In the genomic region with DNA sequence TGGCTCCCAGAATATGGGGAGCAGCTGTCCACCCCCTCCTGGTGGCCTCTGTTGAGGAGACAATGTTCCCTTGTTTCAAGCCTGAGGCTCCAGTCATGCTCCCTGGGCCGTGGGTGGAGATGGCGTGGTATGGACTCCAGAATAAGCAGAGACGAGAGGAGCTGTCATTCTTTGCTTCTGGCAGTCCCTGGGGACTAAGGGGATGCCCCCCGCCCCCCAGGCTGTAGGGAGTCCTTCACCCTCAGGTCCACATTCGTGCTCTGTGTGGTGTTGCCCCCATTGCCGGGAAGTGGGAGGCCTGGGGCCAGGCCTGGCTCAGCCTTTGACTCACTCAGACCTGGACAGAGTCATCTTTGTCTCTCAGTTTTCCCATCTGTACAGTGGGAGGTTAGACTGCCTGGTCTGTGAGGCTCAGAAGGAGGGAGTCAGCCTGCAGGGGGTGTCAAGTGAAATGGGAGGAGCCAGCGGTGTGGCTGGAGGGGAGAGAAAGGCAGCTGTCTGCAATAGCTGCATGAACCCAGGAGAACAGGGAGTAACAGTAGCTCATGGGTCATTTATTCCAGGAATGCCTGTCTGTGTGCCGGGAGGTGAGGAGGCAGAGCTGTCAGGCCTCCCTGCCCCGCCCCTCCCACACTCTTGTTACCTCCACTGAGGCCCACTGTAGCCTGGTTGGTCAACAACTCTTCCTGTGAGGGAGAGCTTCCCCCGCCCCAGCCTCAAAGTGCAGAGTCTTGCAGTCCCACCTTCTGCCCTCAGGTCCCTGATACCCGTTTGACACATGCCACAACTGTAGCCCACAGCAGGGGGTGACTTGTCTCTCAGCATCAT, we compare ENCODE assay signal across 1 cellular context.
TF ChIP-seq lines count a peak whose summit lies in the region.

No MANE protein-coding gene starts in this region.

TF ChIP-seq in HepG2, 621 proteins besides CTCF, POLR2A, EP300 and RAD21 (continued from another document and continues in another):
- TF ChIP-seq, protein P1, sequence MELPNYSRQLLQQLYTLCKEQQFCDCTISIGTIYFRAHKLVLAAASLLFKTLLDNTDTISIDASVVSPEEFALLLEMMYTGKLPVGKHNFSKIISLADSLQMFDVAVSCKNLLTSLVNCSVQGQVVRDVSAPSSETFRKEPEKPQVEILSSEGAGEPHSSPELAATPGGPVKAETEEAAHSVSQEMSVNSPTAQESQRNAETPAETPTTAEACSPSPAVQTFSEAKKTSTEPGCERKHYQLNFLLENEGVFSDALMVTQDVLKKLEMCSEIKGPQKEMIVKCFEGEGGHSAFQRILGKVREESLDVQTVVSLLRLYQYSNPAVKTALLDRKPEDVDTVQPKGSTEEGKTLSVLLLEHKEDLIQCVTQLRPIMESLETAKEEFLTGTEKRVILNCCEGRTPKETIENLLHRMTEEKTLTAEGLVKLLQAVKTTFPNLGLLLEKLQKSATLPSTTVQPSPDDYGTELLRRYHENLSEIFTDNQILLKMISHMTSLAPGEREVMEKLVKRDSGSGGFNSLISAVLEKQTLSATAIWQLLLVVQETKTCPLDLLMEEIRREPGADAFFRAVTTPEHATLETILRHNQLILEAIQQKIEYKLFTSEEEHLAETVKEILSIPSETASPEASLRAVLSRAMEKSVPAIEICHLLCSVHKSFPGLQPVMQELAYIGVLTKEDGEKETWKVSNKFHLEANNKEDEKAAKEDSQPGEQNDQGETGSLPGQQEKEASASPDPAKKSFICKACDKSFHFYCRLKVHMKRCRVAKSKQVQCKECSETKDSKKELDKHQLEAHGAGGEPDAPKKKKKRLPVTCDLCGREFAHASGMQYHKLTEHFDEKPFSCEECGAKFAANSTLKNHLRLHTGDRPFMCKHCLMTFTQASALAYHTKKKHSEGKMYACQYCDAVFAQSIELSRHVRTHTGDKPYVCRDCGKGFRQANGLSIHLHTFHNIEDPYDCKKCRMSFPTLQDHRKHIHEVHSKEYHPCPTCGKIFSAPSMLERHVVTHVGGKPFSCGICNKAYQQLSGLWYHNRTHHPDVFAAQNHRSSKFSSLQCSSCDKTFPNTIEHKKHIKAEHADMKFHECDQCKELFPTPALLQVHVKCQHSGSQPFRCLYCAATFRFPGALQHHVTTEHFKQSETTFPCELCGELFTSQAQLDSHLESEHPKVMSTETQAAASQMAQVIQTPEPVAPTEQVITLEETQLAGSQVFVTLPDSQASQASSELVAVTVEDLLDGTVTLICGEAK (IDR thresholded peaks at IDR 0.05) = no peak
- TF ChIP-seq, protein P1 (CRISPR knock-in tag; IDR thresholded peaks at IDR 0.05) = peak; percentile 49; the same call in 1 of the 2 replicates
- TF ChIP-seq PCBP1 (IDR thresholded peaks at IDR 0.05; ENCODE audit: borderline replicate concordance, low read depth, low read length) (no peak), FOSL2 (CRISPR knock-in tag; IDR thresholded peaks at IDR 0.05) (peak; percentile 60; the same call in 1 of the 2 replicates), ELF3 (CRISPR knock-in tag; IDR thresholded peaks at IDR 0.05) (peak; percentile 70), ZNF891 (CRISPR knock-in tag; IDR thresholded peaks at IDR 0.05) (0 out of 2 replicates have a peak, but pooled peaks have one; percentile 57), SP4 (CRISPR knock-in tag; IDR thresholded peaks at IDR 0.05) (peak; percentile 64), SMAD1 (CRISPR knock-in tag; IDR thresholded peaks at IDR 0.05; ENCODE audit: borderline replicate concordance, low read depth) (no peak), ZFP1 (CRISPR knock-in tag; IDR thresholded peaks at IDR 0.05) (0 out of 2 replicates have a peak, but pooled peaks have one; percentile 38), FOXK2 (IDR thresholded peaks at IDR 0.05) (peak; percentile 68; the same call in 1 of the 2 replicates), ZBTB38 (CRISPR knock-in tag; IDR thresholded peaks at IDR 0.05) (peak; percentile 66; the same call in 1 of the 2 replicates), REPIN1 (CRISPR knock-in tag; IDR thresholded peaks at IDR 0.05; ENCODE audit: borderline replicate concordance, low read depth) (peak; percentile 44; the same call in 1 of the 2 replicates), ZNF331 (CRISPR knock-in tag; IDR thresholded peaks at IDR 0.05) (peak; percentile 32; the same call in 1 of the 2 replicates), DR1 (CRISPR knock-in tag; IDR thresholded peaks at IDR 0.05) (no peak), THAP11 (CRISPR knock-in tag; IDR thresholded peaks at IDR 0.05) (peak; percentile 48; the same call in 1 of the 2 replicates), BCL6 (CRISPR knock-in tag; IDR thresholded peaks at IDR 0.05) (peak; percentile 57), KMT2B (CRISPR knock-in tag; IDR thresholded peaks at IDR 0.05) (0 out of 2 replicates have a peak, but pooled peaks have one; percentile 60), SIX4 (CRISPR knock-in tag; IDR thresholded peaks at IDR 0.05) (peak; percentile 60; the same call in 1 of the 2 replicates), GATAD2A (CRISPR knock-in tag; IDR thresholded peaks at IDR 0.05) (peak; percentile 52; the same call in 1 of the 2 replicates), KAT8 (CRISPR knock-in tag; IDR thresholded peaks at IDR 0.05) (0 out of 2 replicates have a peak, but pooled peaks have one; percentile 50), FOXJ3 (CRISPR knock-in tag; IDR thresholded peaks at IDR 0.05; ENCODE audit: borderline replicate concordance) (0 out of 2 replicates have a peak, but pooled peaks have one; percentile 16), GTF3A (CRISPR knock-in tag; conservative IDR thresholded peaks at IDR 0.05) (no peak), IRX3 (CRISPR knock-in tag; IDR thresholded peaks at IDR 0.05; ENCODE audit: borderline replicate concordance, low read depth) (no peak), CBX1 (IDR thresholded peaks at IDR 0.05; ENCODE audit: low read depth) (peak; percentile 43), ZFY (CRISPR knock-in tag; IDR thresholded peaks at IDR 0.05) (peak; percentile 36; the same call in 1 of the 2 replicates), HDAC2 (CRISPR knock-in tag; IDR thresholded peaks at IDR 0.05) (peak; percentile 81), ZZZ3 (CRISPR knock-in tag; IDR thresholded peaks at IDR 0.05; ENCODE audit: borderline replicate concordance) (no peak)
- TF ChIP-seq, protein P2, sequence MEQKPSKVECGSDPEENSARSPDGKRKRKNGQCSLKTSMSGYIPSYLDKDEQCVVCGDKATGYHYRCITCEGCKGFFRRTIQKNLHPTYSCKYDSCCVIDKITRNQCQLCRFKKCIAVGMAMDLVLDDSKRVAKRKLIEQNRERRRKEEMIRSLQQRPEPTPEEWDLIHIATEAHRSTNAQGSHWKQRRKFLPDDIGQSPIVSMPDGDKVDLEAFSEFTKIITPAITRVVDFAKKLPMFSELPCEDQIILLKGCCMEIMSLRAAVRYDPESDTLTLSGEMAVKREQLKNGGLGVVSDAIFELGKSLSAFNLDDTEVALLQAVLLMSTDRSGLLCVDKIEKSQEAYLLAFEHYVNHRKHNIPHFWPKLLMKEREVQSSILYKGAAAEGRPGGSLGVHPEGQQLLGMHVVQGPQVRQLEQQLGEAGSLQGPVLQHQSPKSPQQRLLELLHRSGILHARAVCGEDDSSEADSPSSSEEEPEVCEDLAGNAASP (CRISPR knock-in tag; IDR thresholded peaks at IDR 0.05; ENCODE audit: borderline replicate concordance) = peak; percentile 54; the same call in 1 of the 2 replicates
- TF ChIP-seq, protein P3, sequence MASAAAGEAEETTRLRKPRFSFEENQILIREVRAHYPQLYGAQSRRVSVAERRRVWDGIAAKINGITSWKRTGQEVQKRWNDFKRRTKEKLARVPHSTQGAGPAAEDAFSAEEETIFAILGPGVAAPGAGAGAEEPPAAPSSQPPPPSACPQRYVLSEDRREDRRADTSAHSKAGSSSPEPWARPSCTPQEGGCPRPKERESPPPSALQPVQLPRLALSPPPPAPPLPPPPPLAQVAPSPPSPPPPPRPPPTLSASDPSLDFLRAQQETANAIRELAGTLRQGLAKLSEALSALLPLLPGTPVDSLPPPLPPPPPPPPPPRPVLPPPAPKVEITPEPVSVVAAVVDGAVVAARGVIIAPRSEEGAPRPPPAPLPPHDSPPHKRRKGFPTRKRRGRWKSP (CRISPR knock-in tag; IDR thresholded peaks at IDR 0.05) = peak; percentile 29; the same call in 1 of the 2 replicates
- TF ChIP-seq, protein P4, sequence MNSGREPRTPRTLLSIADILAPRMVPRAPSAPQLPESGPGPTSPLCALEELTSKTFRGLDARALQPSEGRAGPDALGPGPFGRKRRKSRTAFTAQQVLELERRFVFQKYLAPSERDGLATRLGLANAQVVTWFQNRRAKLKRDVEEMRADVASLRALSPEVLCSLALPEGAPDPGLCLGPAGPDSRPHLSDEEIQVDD (CRISPR knock-in tag; IDR thresholded peaks at IDR 0.05; ENCODE audit: borderline replicate concordance) = no peak
- TF ChIP-seq, protein P5, sequence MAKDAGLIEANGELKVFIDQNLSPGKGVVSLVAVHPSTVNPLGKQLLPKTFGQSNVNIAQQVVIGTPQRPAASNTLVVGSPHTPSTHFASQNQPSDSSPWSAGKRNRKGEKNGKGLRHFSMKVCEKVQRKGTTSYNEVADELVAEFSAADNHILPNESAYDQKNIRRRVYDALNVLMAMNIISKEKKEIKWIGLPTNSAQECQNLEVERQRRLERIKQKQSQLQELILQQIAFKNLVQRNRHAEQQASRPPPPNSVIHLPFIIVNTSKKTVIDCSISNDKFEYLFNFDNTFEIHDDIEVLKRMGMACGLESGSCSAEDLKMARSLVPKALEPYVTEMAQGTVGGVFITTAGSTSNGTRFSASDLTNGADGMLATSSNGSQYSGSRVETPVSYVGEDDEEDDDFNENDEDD (CRISPR knock-in tag; IDR thresholded peaks at IDR 0.05; ENCODE audit: borderline replicate concordance) = peak; percentile 48; the same call in 1 of the 2 replicates
- TF ChIP-seq, protein P6, sequence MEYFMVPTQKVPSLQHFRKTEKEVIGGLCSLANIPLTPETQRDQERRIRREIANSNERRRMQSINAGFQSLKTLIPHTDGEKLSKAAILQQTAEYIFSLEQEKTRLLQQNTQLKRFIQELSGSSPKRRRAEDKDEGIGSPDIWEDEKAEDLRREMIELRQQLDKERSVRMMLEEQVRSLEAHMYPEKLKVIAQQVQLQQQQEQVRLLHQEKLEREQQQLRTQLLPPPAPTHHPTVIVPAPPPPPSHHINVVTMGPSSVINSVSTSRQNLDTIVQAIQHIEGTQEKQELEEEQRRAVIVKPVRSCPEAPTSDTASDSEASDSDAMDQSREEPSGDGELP (IDR thresholded peaks at IDR 0.05; ENCODE audit: borderline replicate concordance, low read depth) = peak; percentile 72; the same call in 1 of the 2 replicates
- TF ChIP-seq, protein P7, sequence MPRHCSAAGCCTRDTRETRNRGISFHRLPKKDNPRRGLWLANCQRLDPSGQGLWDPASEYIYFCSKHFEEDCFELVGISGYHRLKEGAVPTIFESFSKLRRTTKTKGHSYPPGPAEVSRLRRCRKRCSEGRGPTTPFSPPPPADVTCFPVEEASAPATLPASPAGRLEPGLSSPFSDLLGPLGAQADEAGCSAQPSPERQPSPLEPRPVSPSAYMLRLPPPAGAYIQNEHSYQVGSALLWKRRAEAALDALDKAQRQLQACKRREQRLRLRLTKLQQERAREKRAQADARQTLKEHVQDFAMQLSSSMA (CRISPR knock-in tag; IDR thresholded peaks at IDR 0.05) = 0 out of 2 replicates have a peak, but pooled peaks have one; percentile 36
- TF ChIP-seq, protein P8, sequence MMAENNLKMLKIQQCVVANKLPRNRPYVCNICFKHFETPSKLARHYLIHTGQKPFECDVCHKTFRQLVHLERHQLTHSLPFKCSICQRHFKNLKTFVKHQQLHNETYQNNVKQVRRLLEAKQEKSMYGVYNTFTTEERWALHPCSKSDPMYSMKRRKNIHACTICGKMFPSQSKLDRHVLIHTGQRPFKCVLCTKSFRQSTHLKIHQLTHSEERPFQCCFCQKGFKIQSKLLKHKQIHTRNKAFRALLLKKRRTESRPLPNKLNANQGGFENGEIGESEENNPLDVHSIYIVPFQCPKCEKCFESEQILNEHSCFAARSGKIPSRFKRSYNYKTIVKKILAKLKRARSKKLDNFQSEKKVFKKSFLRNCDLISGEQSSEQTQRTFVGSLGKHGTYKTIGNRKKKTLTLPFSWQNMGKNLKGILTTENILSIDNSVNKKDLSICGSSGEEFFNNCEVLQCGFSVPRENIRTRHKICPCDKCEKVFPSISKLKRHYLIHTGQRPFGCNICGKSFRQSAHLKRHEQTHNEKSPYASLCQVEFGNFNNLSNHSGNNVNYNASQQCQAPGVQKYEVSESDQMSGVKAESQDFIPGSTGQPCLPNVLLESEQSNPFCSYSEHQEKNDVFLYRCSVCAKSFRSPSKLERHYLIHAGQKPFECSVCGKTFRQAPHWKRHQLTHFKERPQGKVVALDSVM (CRISPR knock-in tag; IDR thresholded peaks at IDR 0.05) = peak; percentile 86
- TF ChIP-seq, protein P9, sequence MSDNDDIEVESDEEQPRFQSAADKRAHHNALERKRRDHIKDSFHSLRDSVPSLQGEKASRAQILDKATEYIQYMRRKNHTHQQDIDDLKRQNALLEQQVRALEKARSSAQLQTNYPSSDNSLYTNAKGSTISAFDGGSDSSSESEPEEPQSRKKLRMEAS (IDR thresholded peaks at IDR 0.05) = peak; percentile 49
- TF ChIP-seq, protein P10, sequence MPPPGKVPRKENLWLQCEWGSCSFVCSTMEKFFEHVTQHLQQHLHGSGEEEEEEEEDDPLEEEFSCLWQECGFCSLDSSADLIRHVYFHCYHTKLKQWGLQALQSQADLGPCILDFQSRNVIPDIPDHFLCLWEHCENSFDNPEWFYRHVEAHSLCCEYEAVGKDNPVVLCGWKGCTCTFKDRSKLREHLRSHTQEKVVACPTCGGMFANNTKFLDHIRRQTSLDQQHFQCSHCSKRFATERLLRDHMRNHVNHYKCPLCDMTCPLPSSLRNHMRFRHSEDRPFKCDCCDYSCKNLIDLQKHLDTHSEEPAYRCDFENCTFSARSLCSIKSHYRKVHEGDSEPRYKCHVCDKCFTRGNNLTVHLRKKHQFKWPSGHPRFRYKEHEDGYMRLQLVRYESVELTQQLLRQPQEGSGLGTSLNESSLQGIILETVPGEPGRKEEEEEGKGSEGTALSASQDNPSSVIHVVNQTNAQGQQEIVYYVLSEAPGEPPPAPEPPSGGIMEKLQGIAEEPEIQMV (CRISPR knock-in tag; IDR thresholded peaks at IDR 0.05; ENCODE audit: low read depth) = peak; percentile 26; the same call in 1 of the 2 replicates
